Comparison of ENCODE assay signal across 15 cellular contexts in the genomic region with DNA sequence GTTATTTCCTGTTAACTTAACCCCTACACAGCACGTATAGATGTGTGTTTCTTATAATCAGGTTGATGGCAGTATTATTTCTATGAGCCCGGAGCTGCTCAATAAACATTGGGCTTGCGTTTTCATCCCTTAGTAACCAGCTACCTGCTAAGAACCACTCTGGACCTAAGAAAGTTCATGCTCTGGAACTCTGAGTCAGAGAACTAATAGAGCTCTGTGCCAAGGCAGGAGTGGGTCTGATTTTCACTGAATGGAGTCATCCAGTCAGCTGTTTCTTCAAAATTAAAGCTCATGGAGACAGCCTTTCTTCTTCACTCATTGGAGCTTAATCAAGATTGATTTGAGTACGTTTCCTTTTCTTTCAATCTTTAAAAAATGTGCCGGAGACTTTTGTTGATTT.
DNase-seq lines count a peak whose midpoint lies in the region; ATAC-seq, FAIRE-seq and TF ChIP-seq lines count a peak whose summit lies in the region.
"Had no signal": no experiment of that assay in that cellular context is flagged by ENCODE, and none has a peak within 500 bp of the region (broad histone marks: within the 10 kb centered on the region; RNA-seq: fewer than 3 reads in every experiment).

No MANE protein-coding gene starts in this region.

- H3K9me2 ChIP-seq in GM23248 (ENCODE audit: insufficient read depth), result no peaks in the 10 kb centered on the region

- peak; percentile 4 for FAIRE-seq in GM19239 (lab: Jason Lieb, UNC)

- H3K4me1 ChIP-seq in ascending aorta, result peaks cover 0 to 29% of the 10 kb centered on the region in 2 donors
- peaks cover 8% of the 10 kb centered on the region for H3K4me1 ChIP-seq in psoas muscle
- H3K4me1 ChIP-seq in GM23248 (ENCODE audit: insufficient read depth), result peaks cover 37% of the 10 kb centered on the region
- H3K4me1 ChIP-seq: BLaER1 had no signal

- H3K27ac Mint-ChIP-seq in memory B cell, result peak overlapping the region; percentile 45
- H3K27ac Mint-ChIP-seq: CD8-positive, alpha-beta memory T cell had no signal

- no peak overlapping the region for H3K4me2 ChIP-seq in GM23248 (ENCODE audit: unreplicated experiment)
- H3K4me2 ChIP-seq: BLaER1 had no signal

- intact Hi-C loops in ascending aorta (cut with DNase I), result loop anchor here (10.0 kb wide), 1 partner anchor 556 kb away; a partner anchor contains a TSS
- intact Hi-C loops in psoas muscle (cut with DNase I), result loop anchor here (10.0 kb wide), 2 partner anchors 256 to 424 kb away; no protein-coding TSS in a partner anchor

- DNase-seq in GM19239 (ENCODE audit: insufficient read length, low spot score) (no peak), ascending aorta (ENCODE audit: low spot score in 2 of 2) (no peak), memory B cell (ENCODE audit: low spot score in 2 of 2) (no peak), psoas muscle (no peak), GM23248 (no peak)
- DNase-seq: 8988T; AML-193; CD8-positive, alpha-beta memory T cell; DMS53; GF-D8 had no signal

- no peaks in the 10 kb centered on the region for H3K9me3 ChIP-seq in ascending aorta
- H3K9me3 ChIP-seq in psoas muscle, result no peaks in the 10 kb centered on the region
- no peaks in the 10 kb centered on the region for H3K9me3 ChIP-seq in GM23248 (ENCODE audit: low read depth)
- H3K9me3 ChIP-seq: BLaER1 had no signal

- H3K27me3 Mint-ChIP-seq in memory B cell, result no peaks in the 10 kb centered on the region
- H3K27me3 Mint-ChIP-seq: CD8-positive, alpha-beta memory T cell had no signal

- no peaks in the 10 kb centered on the region for H4K20me1 ChIP-seq in GM23248 (ENCODE audit: insufficient read depth)

- in situ Hi-C loops in GM23248 (cut with MboI), result no loop called here

- H3K36me3 ChIP-seq in ascending aorta (no peaks in the 10 kb centered on the region), psoas muscle (ENCODE audit: insufficient read depth in 1 of 2, low read depth in 1 of 2) (no peaks in the 10 kb centered on the region), GM23248 (ENCODE audit: low read depth) (no peaks in the 10 kb centered on the region)

- peaks cover 3% of the 10 kb centered on the region for H3K36me3 Mint-ChIP-seq in memory B cell

- H3K27ac ChIP-seq in ascending aorta (peak overlapping the region; percentile 48 to 68), psoas muscle (peak overlapping the region; percentile 56), GM23248 (no peak overlapping the region)
- H3K27ac ChIP-seq: BLaER1 had no signal

- TF ChIP-seq CTCF in ascending aorta (IDR thresholded peaks at IDR 0.05) (no peak), psoas muscle (IDR thresholded peaks at IDR 0.05) (no peak)

- no peak overlapping the region for H3K4me3 Mint-ChIP-seq in memory B cell
- H3K4me3 Mint-ChIP-seq: CD8-positive, alpha-beta memory T cell had no signal

- H3K9me3 Mint-ChIP-seq in memory B cell, result no peaks in the 10 kb centered on the region
- H3K9me3 Mint-ChIP-seq: CD8-positive, alpha-beta memory T cell had no signal

- H3K27me3 ChIP-seq in ascending aorta (no peaks in the 10 kb centered on the region), psoas muscle (ENCODE audit: insufficient read depth in 3 of 3, low read length in 2 of 3) (no peaks in the 10 kb centered on the region), GM23248 (replicated peaks; ENCODE audit: insufficient read depth) (no peaks in the 10 kb centered on the region)
- H3K27me3 ChIP-seq: BLaER1 had no signal

- no peak overlapping the region for H3K9ac ChIP-seq in GM23248
- H3K9ac ChIP-seq: BLaER1 had no signal

- WGBS in psoas muscle, 3 donors, result 84 to 87% (median 85%) methylated on average over 5 of the region's 5 CpGs
- 94 to 95% methylated on average over 5 of the region's 5 CpGs for WGBS in GM23248 (ENCODE audit: low coverage in 1 of 2, low lambda C conversion rate in 2 of 2, missing lambda C conversion rate in 2 of 2), 2 experiments

- H2AFZ ChIP-seq in GM23248, result no peak overlapping the region

- H3K79me2 ChIP-seq in GM23248 (ENCODE audit: insufficient read depth), result 0 out of 2 replicates have a peak, but pooled peaks cover 9% of the 10 kb centered on the region

- 0 out of 2 replicates have a peak, but pooled peaks cover 3% of the 10 kb centered on the region for H3F3A ChIP-seq in GM23248 (ENCODE audit: insufficient read depth)

- ATAC-seq in memory B cell (ENCODE audit: low read depth) (no peak), psoas muscle (peak; percentile 53 to 71 (median 66)), GM21619 (IDR thresholded peaks at IDR 0.05; ENCODE audit: unreplicated experiment) (no peak), GM19395 (IDR thresholded peaks at IDR 0.05; ENCODE audit: unreplicated experiment) (no peak), GM19452 (IDR thresholded peaks at IDR 0.05; ENCODE audit: unreplicated experiment) (no peak)
- ATAC-seq: HCT116 had no signal

- no peak overlapping the region for H3K4me3 ChIP-seq in ascending aorta
- no peak overlapping the region for H3K4me3 ChIP-seq in psoas muscle
- no peak overlapping the region for H3K4me3 ChIP-seq in GM23248
- H3K4me3 ChIP-seq: BLaER1 had no signal

- peaks cover 18% of the 10 kb centered on the region for H3K4me1 Mint-ChIP-seq in memory B cell

Comparison
In these comparisons a context has a peak if more than half of its experiments do, and no peak if none do; other contexts are left out.
1. ATAC-seq: peak in psoas muscle (4 of 4); none in memory B cell (single experiment), GM21619 (single experiment), GM19395 (single experiment) and GM19452 (single experiment).